ENCODE assay signal across 13 cellular contexts in genomic region chr1:175129182-175129581, GRCh38.
A peak's percentile ranks its signal among the peaks of the same experiment; 100 is the strongest.
DNase-seq lines count a peak whose midpoint lies in the region; ATAC-seq and TF ChIP-seq lines count a peak whose summit lies in the region.
"Had no signal": no experiment of that assay in that cellular context is flagged by ENCODE, and none has a peak within 500 bp of the region (broad histone marks: within the 10 kb centered on the region; RNA-seq: fewer than 3 reads in every experiment).

No MANE protein-coding gene starts in this region.

- peaks cover 7% of the 10 kb centered on the region for H3K4me1 Mint-ChIP-seq in stimulated activated memory B cell treated with anti-CD40 and anti-IgM and Interleukin-4, amounts not matched to agents 10 μg/mL and 1 μg/mL and 100 μg/mL, for 72 hours
- H3K4me1 Mint-ChIP-seq in activated T-cell treated with anti-CD3 and anti-CD28 coated beads, Interleukin-2, amount 50 U/mL, for 72 hours (ENCODE audit: low read depth) = peaks cover 11% of the 10 kb centered on the region

- TF ChIP-seq CTCF in stomach (IDR thresholded peaks at IDR 0.05) = no peak

- TF ChIP-seq POLR2A in stomach (IDR thresholded peaks at IDR 0.05) = no peak

- no peak overlapping the region for H3K27ac Mint-ChIP-seq in stimulated activated memory B cell treated with anti-CD40 and anti-IgM and Interleukin-4, amounts not matched to agents 10 μg/mL and 1 μg/mL and 100 μg/mL, for 72 hours
- H3K27ac Mint-ChIP-seq in activated T-cell treated with anti-CD3 and anti-CD28 coated beads, Interleukin-2, amount 50 U/mL, for 72 hours = no peak overlapping the region
- H3K27ac Mint-ChIP-seq: naive thymus-derived CD8-positive, alpha-beta T cell had no signal

- no peaks in the 10 kb centered on the region for H3K9me3 Mint-ChIP-seq in stimulated activated memory B cell treated with anti-CD40 and anti-IgM and Interleukin-4, amounts not matched to agents 10 μg/mL and 1 μg/mL and 100 μg/mL, for 72 hours
- no peaks in the 10 kb centered on the region for H3K9me3 Mint-ChIP-seq in activated T-cell treated with anti-CD3 and anti-CD28 coated beads, Interleukin-2, amount 50 U/mL, for 72 hours
- H3K9me3 Mint-ChIP-seq: naive thymus-derived CD8-positive, alpha-beta T cell had no signal

- no peaks in the 10 kb centered on the region for H3K36me3 ChIP-seq in stomach

- H3K4me3 ChIP-seq in right cardiac atrium (ENCODE audit: low read length) = no peak overlapping the region
- H3K4me3 ChIP-seq in stomach = no peak overlapping the region
- H3K4me3 ChIP-seq: K562 had no signal

- intact Hi-C loops in right cardiac atrium (cut with DNase I) (loop anchor here in 2 of 4 donors (5.0 kb wide), 1 partner anchor 97 kb away; no protein-coding TSS in a partner anchor), stomach (cut with DNase I; ENCODE audit: low total_unique reads) (loop anchor here (5.0 kb wide), 1 partner anchor 97 kb away; no protein-coding TSS in a partner anchor)

- no peak overlapping the region for H3K4me3 Mint-ChIP-seq in stimulated activated memory B cell treated with anti-CD40 and anti-IgM and Interleukin-4, amounts not matched to agents 10 μg/mL and 1 μg/mL and 100 μg/mL, for 72 hours
- no peak overlapping the region for H3K4me3 Mint-ChIP-seq in activated T-cell treated with anti-CD3 and anti-CD28 coated beads, Interleukin-2, amount 50 U/mL, for 72 hours
- H3K4me3 Mint-ChIP-seq: naive thymus-derived CD8-positive, alpha-beta T cell had no signal

- no peak for TF ChIP-seq EP300 in stomach (IDR thresholded peaks at IDR 0.05)

- peak; percentile 3 for DNase-seq in HCEC 1CT
- peak; percentile 1 for DNase-seq in amniotic stem cell (lab: John Stamatoyannopoulos, UW)
- DNase-seq in right cardiac atrium = no peak
- DNase-seq in stomach = no peak
- no peak for DNase-seq in activated T-cell treated with anti-CD3 and anti-CD28 coated beads, Interleukin-2, amount 50 U/mL, for 72 hours
- no peak for DNase-seq in activated CD4-positive, alpha-beta T cell treated with anti-CD3 and anti-CD28 coated beads for 1 hour
- DNase-seq: activated CD4-positive, CD25-positive, alpha-beta regulatory T cell treated with anti-CD3 and anti-CD28 coated beads, Interleukin-2, amount 50 U/mL, for 72 hours; cerebellar nuclear complex; naive thymus-derived CD8-positive, alpha-beta T cell; SIG-M5; stimulated activated naive CD4-positive, alpha-beta T cell treated with Interleukin-2 at 50 U/mL for 16 hours had no signal

- no peaks in the 10 kb centered on the region for H3K9me3 ChIP-seq in right cardiac atrium (ENCODE audit: control insufficient read depth, low read length)
- no peaks in the 10 kb centered on the region for H3K9me3 ChIP-seq in stomach

- H3K27ac ChIP-seq in right cardiac atrium (ENCODE audit: low read length) (peak overlapping the region; percentile 27), stomach (peak overlapping the region in 4 of 5 donors; percentile 41 to 65 (median 54))

- peak in 1 of 2 donors; percentile 20 for ATAC-seq in right cardiac atrium
- no peak for ATAC-seq in stimulated activated memory B cell treated with anti-CD40 and anti-IgM and Interleukin-4, amounts not matched to agents 10 μg/mL and 1 μg/mL and 100 μg/mL, for 72 hours
- ATAC-seq in activated T-cell treated with anti-CD3 and anti-CD28 coated beads, Interleukin-2, amount 50 U/mL, for 72 hours (replicated peaks in 1 of 2) = no peak
- ATAC-seq: K562; naive thymus-derived CD8-positive, alpha-beta T cell had no signal

- no peaks in the 10 kb centered on the region for H3K36me3 Mint-ChIP-seq in stimulated activated memory B cell treated with anti-CD40 and anti-IgM and Interleukin-4, amounts not matched to agents 10 μg/mL and 1 μg/mL and 100 μg/mL, for 72 hours
- H3K36me3 Mint-ChIP-seq in activated T-cell treated with anti-CD3 and anti-CD28 coated beads, Interleukin-2, amount 50 U/mL, for 72 hours (ENCODE audit: insufficient read depth in 2 of 2) = no peaks in the 10 kb centered on the region
- H3K36me3 Mint-ChIP-seq: naive thymus-derived CD8-positive, alpha-beta T cell had no signal

- H3K27me3 Mint-ChIP-seq in stimulated activated memory B cell treated with anti-CD40 and anti-IgM and Interleukin-4, amounts not matched to agents 10 μg/mL and 1 μg/mL and 100 μg/mL, for 72 hours = peaks cover 2% of the 10 kb centered on the region
- H3K27me3 Mint-ChIP-seq in activated T-cell treated with anti-CD3 and anti-CD28 coated beads, Interleukin-2, amount 50 U/mL, for 72 hours (ENCODE audit: low read depth) = peaks cover 7% of the 10 kb centered on the region

- WGBS in right cardiac atrium = 68% methylated on average over 1 of the region's 1 CpG
- 54 to 81% (median 73%) methylated on average over 1 of the region's 1 CpG for WGBS in stomach, 5 donors

- peaks cover 24% of the 10 kb centered on the region for H3K4me1 ChIP-seq in right cardiac atrium (ENCODE audit: control insufficient read depth, insufficient read depth, low read length)
- H3K4me1 ChIP-seq in stomach = peaks cover 9 to 82% (median 43%) of the 10 kb centered on the region in 4 donors

- H3K27me3 ChIP-seq in right cardiac atrium (ENCODE audit: control insufficient read depth, insufficient read depth) = no peaks in the 10 kb centered on the region
- no peaks in the 10 kb centered on the region for H3K27me3 ChIP-seq in stomach

Comparison
In these comparisons a context has a peak if more than half of its experiments do, and no peak if none do; other contexts are left out.
1. DNase-seq: peak in HCEC 1CT (single experiment) and amniotic stem cell (single experiment); none in right cardiac atrium (0 of 3), stomach (single experiment), activated T-cell treated with anti-CD3 and anti-CD28 coated beads, Interleukin-2, amount 50 U/mL, for 72 hours (0 of 2) and activated CD4-positive, alpha-beta T cell treated with anti-CD3 and anti-CD28 coated beads for 1 hour (single experiment).